9 cellular contexts compared by ENCODE assay signal in genomic region chr13:25806304-25806974, GRCh38.
DNase-seq lines count a peak whose midpoint lies in the region; ATAC-seq, FAIRE-seq and TF ChIP-seq lines count a peak whose summit lies in the region.
"Had no signal": no experiment of that assay in that cellular context is flagged by ENCODE, and none has a peak within 500 bp of the region (broad histone marks: within the 10 kb centered on the region; RNA-seq: fewer than 3 reads in every experiment).

No MANE protein-coding gene starts in this region.

- H2AFZ ChIP-seq in GM12878 (ENCODE audit: control insufficient read depth, low read depth, low read length): no peak overlapping the region

- RAD21 ChIA-PET in GM12878 (lab: Charles Lee; ENCODE audit: unreplicated experiment): no interaction called here

- H3K79me2 ChIP-seq in GM12878 (ENCODE audit: control insufficient read depth, insufficient read depth, low read length): no peaks in the 10 kb centered on the region

- CTCF ChIA-PET in GM12878 (lab: Yijun Ruan, JAX): no interaction called here

- H3K27me3 ChIP-seq in GM12878 (replicated peaks in 1 of 2; ENCODE audit: control insufficient read depth in 2 of 2, insufficient read depth in 2 of 2, low read length in 1 of 2): no peaks in the 10 kb centered on the region

- TF ChIP-seq CTCF in GM12878 (IDR thresholded peaks at IDR 0.05 in 2 of 3, conservative IDR thresholded peaks at IDR 0.05 in 1 of 3; ENCODE audit: control insufficient read depth in 2 of 3, extremely low read depth in 1 of 3, insufficient read depth in 1 of 3, low read depth in 3 of 3, low read length in 3 of 3) (no peak), mesothelial cell of epicardium (IDR thresholded peaks at IDR 0.05; ENCODE audit: unreplicated experiment) (no peak)

- no peak overlapping the region for H3K4me3 Mint-ChIP-seq in mesothelial cell of epicardium

- peaks cover 3% of the 10 kb centered on the region for H3K4me1 Mint-ChIP-seq in mesothelial cell of epicardium

- H3K4me2 ChIP-seq in GM12878 (ENCODE audit: control insufficient read depth, insufficient read depth): no peak overlapping the region

- no peak for TF ChIP-seq RAD21 in GM12878 (IDR thresholded peaks at IDR 0.05; ENCODE audit: insufficient read depth, low read depth, low read length)

- in situ Hi-C loops in GM12878 (cut with MboI): no loop called here

- BruUV-seq in GM12878 (replicated peaks; lab: Mats Ljungman, UMichigan): no TSS peak

- no peaks in the 10 kb centered on the region for H3K4me1 ChIP-seq in GM12878 (ENCODE audit: control insufficient read depth, insufficient read depth, low read length)

- intact Hi-C loops in GM12878 (cut with micrococcal nuclease; ENCODE audit: unreplicated experiment): no loop called here

- no peaks in the 10 kb centered on the region for H3K27me3 Mint-ChIP-seq in mesothelial cell of epicardium (ENCODE audit: low read depth)

- POLR2A ChIA-PET in GM12878 (lab: Charles Lee): no interaction called here

- H3K4me3 ChIP-seq in Jurkat, Clone E6-1 (ENCODE audit: low read length): no peak overlapping the region
- H3K4me3 ChIP-seq in GM12878: no peak overlapping the region

- FAIRE-seq in GM12878 (lab: Jason Lieb, UNC): no peak

- H3K27ac ChIP-seq in GM12878 (ENCODE audit: control insufficient read depth, insufficient read depth): no peak overlapping the region

- peak in 1 of 2 experiments; percentile 18; a peak in 1 of 4 replicates for TF ChIP-seq EP300 in GM12878 (IDR thresholded peaks at IDR 0.05; ENCODE audit: borderline replicate concordance in 1 of 2, control insufficient read depth in 1 of 2, low read depth in 2 of 2, low read length in 2 of 2)

- no peak overlapping the region for H3K9ac ChIP-seq in GM12878 (ENCODE audit: control insufficient read depth, insufficient read depth, low read length)

- H3K27ac Mint-ChIP-seq in mesothelial cell of epicardium: no peak overlapping the region

- SMC1A ChIA-PET in GM12878 (lab: Charles Lee; ENCODE audit: uncharacterized antibody, unreplicated experiment): no interaction called here

- H3K9me3 Mint-ChIP-seq in mesothelial cell of epicardium: peaks cover 9% of the 10 kb centered on the region

- no peak for TF ChIP-seq POLR2A in GM12878 (IDR thresholded peaks at IDR 0.05; ENCODE audit: low read depth, low read length)

- no peaks in the 10 kb centered on the region; the same call in 1 of the 3 replicates for H3K9me3 ChIP-seq in GM12878 (replicated peaks; ENCODE audit: control insufficient read depth, insufficient read depth, low read length)

- no peaks in the 10 kb centered on the region for H3K36me3 ChIP-seq in GM12878 (ENCODE audit: control insufficient read depth in 2 of 2, insufficient read depth in 2 of 2, low read length in 1 of 2)

- 3% methylated on average over 4 of the region's 4 CpGs for WGBS in GM12878 (ENCODE audit: insufficient coverage, insufficient replicate concordance, low lambda C conversion rate, missing lambda C conversion rate)

- H3K36me3 Mint-ChIP-seq in mesothelial cell of epicardium: peaks cover 10% of the 10 kb centered on the region

- no peaks in the 10 kb centered on the region for H4K20me1 ChIP-seq in GM12878 (ENCODE audit: control insufficient read depth, insufficient read depth)

- DNase-seq in Jurkat, Clone E6-1 (ENCODE audit: low read depth, low spot score): peak; percentile 85
- DNase-seq in GM12878 (ENCODE audit: low read depth, low spot score) (peak; percentile 25), COR-L47 (lab: John Stamatoyannopoulos, UW) (no peak), D341Med (ENCODE audit: low spot score) (no peak), ecto neural progenitor cell (ENCODE audit: low spot score) (no peak), mesothelial cell of epicardium (ENCODE audit: low spot score in 2 of 2, unreplicated experiment in 2 of 2) (no peak)
- DNase-seq: activated CD4-positive, alpha-beta T cell treated with anti-CD3 and anti-CD28 coated beads, Interleukin-2, amount 50 U/mL, for 48 hours had no signal

- ATAC-seq in GM18498 (IDR thresholded peaks at IDR 0.05; ENCODE audit: unreplicated experiment) (peak; percentile 46), GM19395 (IDR thresholded peaks at IDR 0.05; ENCODE audit: unreplicated experiment) (peak; percentile 90), GM12878 (peak; percentile 66)

TF ChIP-seq in GM12878, 131 proteins besides CTCF, POLR2A, EP300 and RAD21 (continues in another document):
- TF ChIP-seq, protein P1, sequence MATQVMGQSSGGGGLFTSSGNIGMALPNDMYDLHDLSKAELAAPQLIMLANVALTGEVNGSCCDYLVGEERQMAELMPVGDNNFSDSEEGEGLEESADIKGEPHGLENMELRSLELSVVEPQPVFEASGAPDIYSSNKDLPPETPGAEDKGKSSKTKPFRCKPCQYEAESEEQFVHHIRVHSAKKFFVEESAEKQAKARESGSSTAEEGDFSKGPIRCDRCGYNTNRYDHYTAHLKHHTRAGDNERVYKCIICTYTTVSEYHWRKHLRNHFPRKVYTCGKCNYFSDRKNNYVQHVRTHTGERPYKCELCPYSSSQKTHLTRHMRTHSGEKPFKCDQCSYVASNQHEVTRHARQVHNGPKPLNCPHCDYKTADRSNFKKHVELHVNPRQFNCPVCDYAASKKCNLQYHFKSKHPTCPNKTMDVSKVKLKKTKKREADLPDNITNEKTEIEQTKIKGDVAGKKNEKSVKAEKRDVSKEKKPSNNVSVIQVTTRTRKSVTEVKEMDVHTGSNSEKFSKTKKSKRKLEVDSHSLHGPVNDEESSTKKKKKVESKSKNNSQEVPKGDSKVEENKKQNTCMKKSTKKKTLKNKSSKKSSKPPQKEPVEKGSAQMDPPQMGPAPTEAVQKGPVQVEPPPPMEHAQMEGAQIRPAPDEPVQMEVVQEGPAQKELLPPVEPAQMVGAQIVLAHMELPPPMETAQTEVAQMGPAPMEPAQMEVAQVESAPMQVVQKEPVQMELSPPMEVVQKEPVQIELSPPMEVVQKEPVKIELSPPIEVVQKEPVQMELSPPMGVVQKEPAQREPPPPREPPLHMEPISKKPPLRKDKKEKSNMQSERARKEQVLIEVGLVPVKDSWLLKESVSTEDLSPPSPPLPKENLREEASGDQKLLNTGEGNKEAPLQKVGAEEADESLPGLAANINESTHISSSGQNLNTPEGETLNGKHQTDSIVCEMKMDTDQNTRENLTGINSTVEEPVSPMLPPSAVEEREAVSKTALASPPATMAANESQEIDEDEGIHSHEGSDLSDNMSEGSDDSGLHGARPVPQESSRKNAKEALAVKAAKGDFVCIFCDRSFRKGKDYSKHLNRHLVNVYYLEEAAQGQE (IDR thresholded peaks at IDR 0.05; ENCODE audit: low read depth, low read length): no peak
- TF ChIP-seq DPF2 (IDR thresholded peaks at IDR 0.05): no peak
- TF ChIP-seq NFIC (IDR thresholded peaks at IDR 0.05; ENCODE audit: low read depth, low read length): 0 out of 2 replicates have a peak, but pooled peaks have one; percentile 18
- no peak for TF ChIP-seq MYC (IDR thresholded peaks at IDR 0.05; ENCODE audit: insufficient read depth, insufficient read length, insufficient replicate concordance, low read length, severe bottlenecking)
- TF ChIP-seq, protein P2, sequence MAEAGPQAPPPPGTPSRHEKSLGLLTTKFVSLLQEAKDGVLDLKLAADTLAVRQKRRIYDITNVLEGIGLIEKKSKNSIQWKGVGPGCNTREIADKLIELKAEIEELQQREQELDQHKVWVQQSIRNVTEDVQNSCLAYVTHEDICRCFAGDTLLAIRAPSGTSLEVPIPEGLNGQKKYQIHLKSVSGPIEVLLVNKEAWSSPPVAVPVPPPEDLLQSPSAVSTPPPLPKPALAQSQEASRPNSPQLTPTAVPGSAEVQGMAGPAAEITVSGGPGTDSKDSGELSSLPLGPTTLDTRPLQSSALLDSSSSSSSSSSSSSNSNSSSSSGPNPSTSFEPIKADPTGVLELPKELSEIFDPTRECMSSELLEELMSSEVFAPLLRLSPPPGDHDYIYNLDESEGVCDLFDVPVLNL (IDR thresholded peaks at IDR 0.05; ENCODE audit: low read depth, low read length): no peak
- TF ChIP-seq, protein P3, sequence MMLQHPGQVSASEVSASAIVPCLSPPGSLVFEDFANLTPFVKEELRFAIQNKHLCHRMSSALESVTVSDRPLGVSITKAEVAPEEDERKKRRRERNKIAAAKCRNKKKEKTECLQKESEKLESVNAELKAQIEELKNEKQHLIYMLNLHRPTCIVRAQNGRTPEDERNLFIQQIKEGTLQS (IDR thresholded peaks at IDR 0.05; ENCODE audit: borderline replicate concordance, extremely low read depth, low read depth, low read length): no peak
- no peak for TF ChIP-seq PAX8 (IDR thresholded peaks at IDR 0.05)
- no peak for TF ChIP-seq MYB (IDR thresholded peaks at IDR 0.05; ENCODE audit: borderline replicate concordance, low read depth, low read length)
- TF ChIP-seq RELA (IDR thresholded peaks at IDR 0.05; ENCODE audit: borderline replicate concordance, partially characterized antibody): no peak
- TF ChIP-seq, protein P4, sequence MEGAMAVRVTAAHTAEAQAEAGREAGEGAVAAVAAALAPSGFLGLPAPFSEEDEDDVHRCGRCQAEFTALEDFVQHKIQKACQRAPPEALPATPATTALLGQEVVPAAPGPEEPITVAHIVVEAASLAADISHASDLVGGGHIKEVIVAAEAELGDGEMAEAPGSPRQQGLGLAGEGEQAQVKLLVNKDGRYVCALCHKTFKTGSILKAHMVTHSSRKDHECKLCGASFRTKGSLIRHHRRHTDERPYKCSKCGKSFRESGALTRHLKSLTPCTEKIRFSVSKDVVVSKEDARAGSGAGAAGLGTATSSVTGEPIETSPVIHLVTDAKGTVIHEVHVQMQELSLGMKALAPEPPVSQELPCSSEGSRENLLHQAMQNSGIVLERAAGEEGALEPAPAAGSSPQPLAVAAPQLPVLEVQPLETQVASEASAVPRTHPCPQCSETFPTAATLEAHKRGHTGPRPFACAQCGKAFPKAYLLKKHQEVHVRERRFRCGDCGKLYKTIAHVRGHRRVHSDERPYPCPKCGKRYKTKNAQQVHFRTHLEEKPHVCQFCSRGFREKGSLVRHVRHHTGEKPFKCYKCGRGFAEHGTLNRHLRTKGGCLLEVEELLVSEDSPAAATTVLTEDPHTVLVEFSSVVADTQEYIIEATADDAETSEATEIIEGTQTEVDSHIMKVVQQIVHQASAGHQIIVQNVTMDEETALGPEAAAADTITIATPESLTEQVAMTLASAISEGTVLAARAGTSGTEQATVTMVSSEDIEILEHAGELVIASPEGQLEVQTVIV (IDR thresholded peaks at IDR 0.05; ENCODE audit: borderline replicate concordance, partially characterized antibody): no peak
- no peak for TF ChIP-seq MTA2 (IDR thresholded peaks at IDR 0.05; ENCODE audit: low read depth)
- no peak for TF ChIP-seq NR2F1 (conservative IDR thresholded peaks at IDR 0.05)
- no peak for TF ChIP-seq MAX (IDR thresholded peaks at IDR 0.05; ENCODE audit: low read depth, low read length)
- no peak for TF ChIP-seq NFXL1 (IDR thresholded peaks at IDR 0.05; ENCODE audit: borderline replicate concordance)
- no peak for TF ChIP-seq CBX5 (IDR thresholded peaks at IDR 0.05; ENCODE audit: low read depth)
- TF ChIP-seq CBFB (IDR thresholded peaks at IDR 0.05; ENCODE audit: low read depth): peak; percentile 48; the same call in 1 of the 2 replicates

Comparison
In these comparisons a context has a peak if more than half of its experiments do, and no peak if none do; other contexts are left out.
1. DNase-seq: peak in Jurkat, Clone E6-1 (single experiment) and GM12878 (single experiment); none in COR-L47 (single experiment), D341Med (single experiment), ecto neural progenitor cell (single experiment) and mesothelial cell of epicardium (0 of 2).
2. Peak in every context shown above with its lines, with median percentiles within 50 percentile points of each other: ATAC-seq.